ENCODE assay signal across 8 cellular contexts in the genomic region with DNA sequence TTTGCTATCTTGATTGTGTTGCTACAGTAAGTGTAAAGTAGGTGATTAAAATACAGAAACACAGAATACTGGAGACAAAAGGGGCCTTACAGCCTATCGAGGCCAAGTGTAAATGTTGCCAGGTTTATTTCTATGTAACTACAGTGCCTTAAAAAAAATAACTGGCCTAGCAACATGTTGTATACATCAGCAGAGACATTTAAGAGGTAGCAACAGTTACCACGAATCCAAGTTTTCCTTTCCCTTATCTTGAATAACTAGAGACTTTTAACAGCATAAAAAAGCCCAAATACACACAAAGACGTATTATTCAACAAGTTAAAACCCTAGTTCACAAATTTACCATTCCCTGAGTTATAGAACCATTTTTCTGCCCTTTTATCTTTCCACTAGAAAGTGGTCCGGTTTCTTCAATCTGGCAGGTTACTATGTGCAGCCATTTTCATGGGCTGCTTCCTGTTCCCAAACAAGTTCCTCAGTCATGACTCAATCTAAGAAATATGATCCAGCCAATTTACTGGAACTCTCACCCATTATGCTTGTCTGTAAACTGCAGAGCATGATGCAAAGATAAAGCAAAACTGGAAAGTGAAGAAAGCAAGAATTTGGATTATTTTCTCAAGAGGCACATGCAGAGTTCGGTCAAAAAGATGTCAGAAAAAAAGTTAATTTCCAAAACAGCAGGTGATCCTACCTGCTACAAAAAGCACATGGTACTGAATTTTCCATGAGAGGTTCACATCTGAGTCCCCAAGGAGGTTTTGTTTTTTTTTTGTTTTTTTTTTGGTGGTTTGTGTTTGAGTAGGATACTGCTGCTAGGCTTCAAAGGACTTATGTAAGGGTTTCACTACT. TPM values are rescaled to one million over a fixed set of nuclear protein-coding genes. Genes with fewer than 3 reads are reported as not detected.
DNase-seq lines count a peak whose midpoint lies in the region; ATAC-seq and TF ChIP-seq lines count a peak whose summit lies in the region.

No MANE protein-coding gene starts in this region.

- H3K4me3 Mint-ChIP-seq in activated naive CD4-positive, alpha-beta T cell treated with anti-CD3 and anti-CD28 coated beads for 36 hours: no peak overlapping the region

- H3K4me1 ChIP-seq in endocrine pancreas (ENCODE audit: control insufficient read depth, insufficient read depth, low read length) (peaks cover 20% of the 10 kb centered on the region), muscle layer of duodenum (ENCODE audit: control insufficient read depth in 1 of 2, insufficient read depth in 2 of 2, low read length in 2 of 2) (peaks cover 38 to 85% of the 10 kb centered on the region in 2 donors)

- H3K4me1 Mint-ChIP-seq in activated naive CD4-positive, alpha-beta T cell treated with anti-CD3 and anti-CD28 coated beads for 36 hours (ENCODE audit: low read depth): peaks cover 90% of the 10 kb centered on the region

- no peaks in the 10 kb centered on the region for H3K9me3 ChIP-seq in endocrine pancreas (ENCODE audit: control insufficient read depth, low read length)
- H3K9me3 ChIP-seq in muscle layer of duodenum (ENCODE audit: control insufficient read depth in 1 of 2, low read length in 2 of 2): no peaks in the 10 kb centered on the region

- no peak for DNase-seq in activated naive CD4-positive, alpha-beta T cell treated with anti-CD3 and anti-CD28 coated beads for 36 hours
- no peak for DNase-seq in activated naive CD4-positive, alpha-beta T cell (lab: John Stamatoyannopoulos, UW)
- DNase-seq in RWPE1 (ENCODE audit: low spot score) (peak; percentile 91), SKM-1 treated with dmso at 0.1 percent for 144 hours (lab: John Stamatoyannopoulos, UW; ENCODE audit: unreplicated experiment) (no peak), mucosa of gallbladder (ENCODE audit: low spot score) (no peak)

- H3K27ac ChIP-seq in RWPE1: peak overlapping the region; percentile 92
- peak overlapping the region; percentile 90 for H3K27ac ChIP-seq in muscle layer of duodenum (ENCODE audit: low read length)

- CTCF ChIA-PET in activated naive CD4-positive, alpha-beta T cell treated with anti-CD3 and anti-CD28 coated beads for 36 hours (lab: Charles Lee): interaction anchor here (0.6 to 0.9 kb wide), 2 partner anchors 11 to 91 kb away, joined by 3 to 4 read pairs; no protein-coding TSS in a partner anchor
- CTCF ChIA-PET in RWPE1 (lab: Yijun Ruan, JAX): no interaction called here

- ATAC-seq in GM18909 (IDR thresholded peaks at IDR 0.05; ENCODE audit: poor library complexity, unreplicated experiment): no peak

- POLR2A ChIA-PET in RWPE1 (lab: Yijun Ruan, JAX; ENCODE audit: low non-redundant PET): no interaction called here

- H3K36me3 ChIP-seq in endocrine pancreas (ENCODE audit: control insufficient read depth, insufficient read depth, low read length): no peaks in the 10 kb centered on the region
- peaks cover 0 to 13% of the 10 kb centered on the region in 2 donors for H3K36me3 ChIP-seq in muscle layer of duodenum (ENCODE audit: control insufficient read depth in 1 of 2, insufficient read depth in 2 of 2, low read length in 2 of 2)

- intact Hi-C loops in activated naive CD4-positive, alpha-beta T cell treated with anti-CD3 and anti-CD28 coated beads for 36 hours (cut with micrococcal nuclease): no loop called here

- peaks cover 14% of the 10 kb centered on the region for H3K36me3 Mint-ChIP-seq in activated naive CD4-positive, alpha-beta T cell treated with anti-CD3 and anti-CD28 coated beads for 36 hours (ENCODE audit: low read depth)

- no peak for TF ChIP-seq CTCF in RWPE1 (conservative IDR thresholded peaks at IDR 0.05; ENCODE audit: low read depth)

- H3K27ac Mint-ChIP-seq in activated naive CD4-positive, alpha-beta T cell treated with anti-CD3 and anti-CD28 coated beads for 36 hours: peak overlapping the region; percentile 89

- H3K9me3 Mint-ChIP-seq in activated naive CD4-positive, alpha-beta T cell treated with anti-CD3 and anti-CD28 coated beads for 36 hours: no peaks in the 10 kb centered on the region

- H3K4me3 ChIP-seq in endocrine pancreas (ENCODE audit: control insufficient read depth, insufficient read depth, low read length) (peak overlapping the region; percentile 52), muscle layer of duodenum (ENCODE audit: low read depth in 1 of 2, low read length in 2 of 2) (peak overlapping the region; percentile 4 to 36)

- no peak overlapping the region for H3K9ac ChIP-seq in endocrine pancreas (ENCODE audit: control insufficient read depth, insufficient read depth, low read length)

- H3K27me3 ChIP-seq in endocrine pancreas (ENCODE audit: control insufficient read depth, insufficient read depth, low read length) (no peaks in the 10 kb centered on the region), muscle layer of duodenum (ENCODE audit: low read depth, low read length) (no peaks in the 10 kb centered on the region)

- H3K27me3 Mint-ChIP-seq in activated naive CD4-positive, alpha-beta T cell treated with anti-CD3 and anti-CD28 coated beads for 36 hours (ENCODE audit: low read depth): no peaks in the 10 kb centered on the region

RNA-seq across cellular contexts. Expression of a gene that starts 22.2 kb away (rescaled TPM):
- 10 to 100 TPM; 63.8 to 66.9 TPM for total RNA-seq in activated naive CD4-positive, alpha-beta T cell treated with anti-CD3 and anti-CD28 coated beads for 36 hours
- 102 TPM for total RNA-seq in mucosa of gallbladder

RNA-seq across cellular contexts. Expression of a gene that starts 29.8 kb away (rescaled TPM):
- total RNA-seq in activated naive CD4-positive, alpha-beta T cell treated with anti-CD3 and anti-CD28 coated beads for 36 hours: 100 to 1,000 TPM; 312 to 340 TPM
- total RNA-seq in mucosa of gallbladder: 128 TPM
